In genomic region chr5:131271888-131272287, GRCh38 we compare ENCODE assay signal across 8 cellular contexts. TPM values are rescaled to one million over a fixed set of nuclear protein-coding genes. Genes with fewer than 3 reads are reported as not detected.
A peak's percentile ranks its signal among the peaks of the same experiment; 100 is the strongest.
DNase-seq lines count a peak whose midpoint lies in the region; ATAC-seq and TF ChIP-seq lines count a peak whose summit lies in the region.
"Not testable (repeated sequence)": the region's sequence is repeated elsewhere in the genome, so short reads cannot be mapped to it uniquely, and the experiment has no call there.

No MANE protein-coding gene starts in this region.

- H4K20me1 ChIP-seq in PC-3 (ENCODE audit: low read length) = not testable (repeated sequence)

- not testable (repeated sequence) for BruUV-seq in PC-3 (replicated peaks; lab: Mats Ljungman, UMichigan)

- H3K27ac ChIP-seq in CD8-positive, alpha-beta memory T cell (ENCODE audit: low read depth, low read length) = peak overlapping the region; percentile 30
- H3K27ac ChIP-seq in PC-3 (ENCODE audit: low read length) = not testable (repeated sequence)

- H3K27me3 Mint-ChIP-seq in CD8-positive, alpha-beta memory T cell; HFFc6 (ENCODE audit: insufficient read depth); activated CD4-positive, alpha-beta T cell treated with anti-CD3 and anti-CD28 coated beads, Interleukin-2, amount 10 ng/mL, durations not matched to agents 7 days and 5 days; activated naive CD4-positive, alpha-beta T cell treated with anti-CD3 and anti-CD28 coated beads for 36 hours (ENCODE audit: low read depth); dendritic cell treated with granulocyte-macrophage colony-stimulating factor and Interleukin-4, amounts not matched to agents 40 ng/mL and 50 ng/mL, for 4 days; natural killer cell treated with Interleukin-12 subunit alpha and Interleukin-12 subunit beta and Interleukin-15 and Interleukin-18, amount 100 ng/mL, for 72 hours; stimulated activated naive CD8-positive, alpha-beta T cell treated with anti-CD3 and anti-CD28 coated beads, Interleukin-15, amount 100 ng/mL, for 72 hours: not testable (repeated sequence)

- H3K36me3 Mint-ChIP-seq in CD8-positive, alpha-beta memory T cell = peaks cover 0 to 41% (median 6%) of the 10 kb centered on the region in 3 donors
- peaks cover 13% of the 10 kb centered on the region for H3K36me3 Mint-ChIP-seq in HFFc6 (ENCODE audit: low read depth)
- peaks cover 45% of the 10 kb centered on the region for H3K36me3 Mint-ChIP-seq in activated CD4-positive, alpha-beta T cell treated with anti-CD3 and anti-CD28 coated beads, Interleukin-2, amount 10 ng/mL, durations not matched to agents 7 days and 5 days (ENCODE audit: low read depth)
- H3K36me3 Mint-ChIP-seq in activated naive CD4-positive, alpha-beta T cell treated with anti-CD3 and anti-CD28 coated beads for 36 hours (ENCODE audit: low read depth) = peaks cover 23% of the 10 kb centered on the region
- peaks cover 31% of the 10 kb centered on the region for H3K36me3 Mint-ChIP-seq in dendritic cell treated with granulocyte-macrophage colony-stimulating factor and Interleukin-4, amounts not matched to agents 40 ng/mL and 50 ng/mL, for 4 days (ENCODE audit: low read depth)
- peaks cover 23% of the 10 kb centered on the region for H3K36me3 Mint-ChIP-seq in natural killer cell treated with Interleukin-12 subunit alpha and Interleukin-12 subunit beta and Interleukin-15 and Interleukin-18, amount 100 ng/mL, for 72 hours

- H3K9ac ChIP-seq in PC-3 (ENCODE audit: low read length) = not testable (repeated sequence)

- not testable (repeated sequence) for H2AFZ ChIP-seq in PC-3 (ENCODE audit: low read length)

- H3K9me3 Mint-ChIP-seq in CD8-positive, alpha-beta memory T cell; HFFc6; activated CD4-positive, alpha-beta T cell treated with anti-CD3 and anti-CD28 coated beads, Interleukin-2, amount 10 ng/mL, durations not matched to agents 7 days and 5 days; activated naive CD4-positive, alpha-beta T cell treated with anti-CD3 and anti-CD28 coated beads for 36 hours; dendritic cell treated with granulocyte-macrophage colony-stimulating factor and Interleukin-4, amounts not matched to agents 40 ng/mL and 50 ng/mL, for 4 days; natural killer cell treated with Interleukin-12 subunit alpha and Interleukin-12 subunit beta and Interleukin-15 and Interleukin-18, amount 100 ng/mL, for 72 hours; stimulated activated naive CD8-positive, alpha-beta T cell treated with anti-CD3 and anti-CD28 coated beads, Interleukin-15, amount 100 ng/mL, for 72 hours: not testable (repeated sequence)

- 0 out of 2 replicates have a peak overlapping the region, but pooled peaks have one; percentile 54 for H3K4me2 ChIP-seq in PC-3 (ENCODE audit: low read length)

- peak overlapping the region; percentile 77 to 93 (median 82) for H3K4me3 Mint-ChIP-seq in CD8-positive, alpha-beta memory T cell
- H3K4me3 Mint-ChIP-seq in HFFc6 = peak overlapping the region; percentile 14; the same call in 1 of the 2 replicates
- peak overlapping the region; percentile 70 for H3K4me3 Mint-ChIP-seq in activated CD4-positive, alpha-beta T cell treated with anti-CD3 and anti-CD28 coated beads, Interleukin-2, amount 10 ng/mL, durations not matched to agents 7 days and 5 days
- peak overlapping the region; percentile 77 for H3K4me3 Mint-ChIP-seq in activated naive CD4-positive, alpha-beta T cell treated with anti-CD3 and anti-CD28 coated beads for 36 hours
- not testable (repeated sequence) for H3K4me3 Mint-ChIP-seq in dendritic cell treated with granulocyte-macrophage colony-stimulating factor and Interleukin-4, amounts not matched to agents 40 ng/mL and 50 ng/mL, for 4 days
- H3K4me3 Mint-ChIP-seq in natural killer cell treated with Interleukin-12 subunit alpha and Interleukin-12 subunit beta and Interleukin-15 and Interleukin-18, amount 100 ng/mL, for 72 hours = peak overlapping the region; percentile 83
- peak overlapping the region; percentile 77 to 93 for H3K4me3 Mint-ChIP-seq in stimulated activated naive CD8-positive, alpha-beta T cell treated with anti-CD3 and anti-CD28 coated beads, Interleukin-15, amount 100 ng/mL, for 72 hours

- ATAC-seq in PC-3; stimulated activated naive CD8-positive, alpha-beta T cell treated with anti-CD3 and anti-CD28 coated beads, Interleukin-15, amount 100 ng/mL, for 72 hours: not testable (repeated sequence)
- peak in 1 of 2 donors; percentile 37 for ATAC-seq in natural killer cell treated with Interleukin-12 subunit alpha and Interleukin-12 subunit beta and Interleukin-15 and Interleukin-18, amount 100 ng/mL, for 72 hours

- H3K4me1 ChIP-seq in CD8-positive, alpha-beta memory T cell (ENCODE audit: insufficient read depth, low read length) = peaks cover 91% of the 10 kb centered on the region
- H3K4me1 ChIP-seq in PC-3 (ENCODE audit: insufficient read depth, low read length) = peaks cover 17% of the 10 kb centered on the region

- peak overlapping the region; percentile 51 for H3K4me3 ChIP-seq in CD8-positive, alpha-beta memory T cell (ENCODE audit: low read length)
- H3K4me3 ChIP-seq in PC-3 (ENCODE audit: low read length) = not testable (repeated sequence)

- H3K9me3 ChIP-seq in CD8-positive, alpha-beta memory T cell (ENCODE audit: low read length); PC-3 (ENCODE audit: low read length): not testable (repeated sequence)

- H3K4me1 Mint-ChIP-seq in CD8-positive, alpha-beta memory T cell = peaks cover 68 to 86% (median 78%) of the 10 kb centered on the region in 3 donors
- peaks cover 46% of the 10 kb centered on the region for H3K4me1 Mint-ChIP-seq in HFFc6 (ENCODE audit: low read depth)
- H3K4me1 Mint-ChIP-seq in activated CD4-positive, alpha-beta T cell treated with anti-CD3 and anti-CD28 coated beads, Interleukin-2, amount 10 ng/mL, durations not matched to agents 7 days and 5 days = peaks cover 79% of the 10 kb centered on the region
- peaks cover 81% of the 10 kb centered on the region for H3K4me1 Mint-ChIP-seq in activated naive CD4-positive, alpha-beta T cell treated with anti-CD3 and anti-CD28 coated beads for 36 hours (ENCODE audit: low read depth)
- peaks cover 65% of the 10 kb centered on the region for H3K4me1 Mint-ChIP-seq in dendritic cell treated with granulocyte-macrophage colony-stimulating factor and Interleukin-4, amounts not matched to agents 40 ng/mL and 50 ng/mL, for 4 days (ENCODE audit: low read depth)
- H3K4me1 Mint-ChIP-seq in natural killer cell treated with Interleukin-12 subunit alpha and Interleukin-12 subunit beta and Interleukin-15 and Interleukin-18, amount 100 ng/mL, for 72 hours (ENCODE audit: low read depth in 2 of 2) = peaks cover 48 to 53% of the 10 kb centered on the region in 2 donors
- peaks cover 77% of the 10 kb centered on the region for H3K4me1 Mint-ChIP-seq in stimulated activated naive CD8-positive, alpha-beta T cell treated with anti-CD3 and anti-CD28 coated beads, Interleukin-15, amount 100 ng/mL, for 72 hours

- intact Hi-C loops in PC-3 (cut with micrococcal nuclease) = loop anchor here (5.0 kb wide), 1 partner anchor 105 kb away; no protein-coding TSS in a partner anchor
- intact Hi-C loops in activated naive CD4-positive, alpha-beta T cell treated with anti-CD3 and anti-CD28 coated beads for 36 hours (cut with micrococcal nuclease) = loop anchor here (1.0 to 5.0 kb wide), 7 partner anchors 9 to 748 kb away; partner anchors contain the start of gene FNIP1
- intact Hi-C loops in dendritic cell treated with granulocyte-macrophage colony-stimulating factor and Interleukin-4, amounts not matched to agents 40 ng/mL and 50 ng/mL, for 4 days (cut with micrococcal nuclease) = not testable (repeated sequence)

- TF ChIP-seq CTCF in HFFc6 (IDR thresholded peaks at IDR 0.05); PC-3 (conservative IDR thresholded peaks at IDR 0.05; ENCODE audit: low read depth, low read length): not testable (repeated sequence)

- CTCF ChIA-PET in CD8-positive, alpha-beta memory T cell (lab: Charles Lee) = interaction anchor here (1.2 to 4.3 kb wide), 3 partner anchors 8 to 111 kb away, joined by 5 to 24 read pairs (median 5); partner anchors contain the start of gene CDC42SE2
- CTCF ChIA-PET in PC-3 (lab: Charles Lee) = not testable (repeated sequence)
- CTCF ChIA-PET in activated CD4-positive, alpha-beta T cell treated with anti-CD3 and anti-CD28 coated beads, Interleukin-2, amount 10 ng/mL, durations not matched to agents 7 days and 5 days (lab: Charles Lee) = interaction anchor here (0.9 to 3.0 kb wide), 6 partner anchors 8 to 113 kb away, joined by 3 to 15 read pairs (median 4); partner anchors contain the start of gene CDC42SE2
- CTCF ChIA-PET in activated naive CD4-positive, alpha-beta T cell treated with anti-CD3 and anti-CD28 coated beads for 36 hours (lab: Charles Lee) = interaction anchor here (0.8 to 1.4 kb wide), 5 partner anchors 10 to 144 kb away, joined by 3 to 6 read pairs (median 4); no protein-coding TSS in a partner anchor

- POLR2A ChIA-PET in CD8-positive, alpha-beta memory T cell (lab: Charles Lee) = interaction anchor here (0.7 to 4.8 kb wide), 2 partner anchors 8 to 19 kb away, joined by 3 to 44 read pairs; partner anchors contain the start of gene CDC42SE2
- POLR2A ChIA-PET in PC-3 (lab: Charles Lee; ENCODE audit: unreplicated experiment) = not testable (repeated sequence)
- POLR2A ChIA-PET in activated CD4-positive, alpha-beta T cell treated with anti-CD3 and anti-CD28 coated beads, Interleukin-2, amount 10 ng/mL, durations not matched to agents 7 days and 5 days (lab: Charles Lee) = interaction anchor here (1.0 kb wide), 1 partner anchor 9 kb away, joined by 5 read pairs; the partner anchor contains the start of gene CDC42SE2

- H3K27ac Mint-ChIP-seq in CD8-positive, alpha-beta memory T cell = peak overlapping the region; percentile 88 to 99 (median 96)
- peak overlapping the region; percentile 57; the same call in 1 of the 2 replicates for H3K27ac Mint-ChIP-seq in HFFc6
- peak overlapping the region; percentile 87 for H3K27ac Mint-ChIP-seq in activated CD4-positive, alpha-beta T cell treated with anti-CD3 and anti-CD28 coated beads, Interleukin-2, amount 10 ng/mL, durations not matched to agents 7 days and 5 days
- peak overlapping the region; percentile 97 for H3K27ac Mint-ChIP-seq in activated naive CD4-positive, alpha-beta T cell treated with anti-CD3 and anti-CD28 coated beads for 36 hours
- peak overlapping the region; percentile 68 for H3K27ac Mint-ChIP-seq in dendritic cell treated with granulocyte-macrophage colony-stimulating factor and Interleukin-4, amounts not matched to agents 40 ng/mL and 50 ng/mL, for 4 days
- peak overlapping the region; percentile 86 to 88 for H3K27ac Mint-ChIP-seq in natural killer cell treated with Interleukin-12 subunit alpha and Interleukin-12 subunit beta and Interleukin-15 and Interleukin-18, amount 100 ng/mL, for 72 hours
- H3K27ac Mint-ChIP-seq in stimulated activated naive CD8-positive, alpha-beta T cell treated with anti-CD3 and anti-CD28 coated beads, Interleukin-15, amount 100 ng/mL, for 72 hours = peak overlapping the region; percentile 65 to 96

- not testable (repeated sequence) for H3K9me2 ChIP-seq in PC-3 (replicated peaks; ENCODE audit: low read length)

- not testable (repeated sequence) for H3K27me3 ChIP-seq in CD8-positive, alpha-beta memory T cell (ENCODE audit: insufficient read depth, low read length, poor library complexity, severe bottlenecking); PC-3 (ENCODE audit: low read length)

- H3K36me3 ChIP-seq in CD8-positive, alpha-beta memory T cell (ENCODE audit: insufficient read depth, low read length); PC-3 (ENCODE audit: low read depth, low read length): not testable (repeated sequence)

- peaks cover 84% of the 10 kb centered on the region for H3K79me2 ChIP-seq in PC-3 (ENCODE audit: low read length)

- DNase-seq in CD8-positive, alpha-beta memory T cell; HFFc6; PC-3; activated CD4-positive, alpha-beta T cell treated with anti-CD3 and anti-CD28 coated beads, Interleukin-2, amount 10 ng/mL, durations not matched to agents 7 days and 5 days; activated naive CD4-positive, alpha-beta T cell treated with anti-CD3 and anti-CD28 coated beads for 36 hours; natural killer cell treated with Interleukin-12 subunit alpha and Interleukin-12 subunit beta and Interleukin-15 and Interleukin-18, amount 100 ng/mL, for 72 hours (ENCODE audit: low spot score); stimulated activated naive CD8-positive, alpha-beta T cell treated with anti-CD3 and anti-CD28 coated beads, Interleukin-15, amount 100 ng/mL, for 72 hours: not testable (repeated sequence)

- H3F3A ChIP-seq in PC-3 (ENCODE audit: low read length, unreplicated experiment) = not testable (repeated sequence)

RNA-seq across cellular contexts. Expression of gene CDC42SE2, which starts 8.0 kb away (rescaled TPM):
- 100 to 1,000 TPM; 125 to 131 TPM for total RNA-seq in CD8-positive, alpha-beta memory T cell
- polyA plus RNA-seq in CD8-positive, alpha-beta memory T cell = 460 TPM
- total RNA-seq in HFFc6 (2021; fragmentation: NEBNext Ultra II Directional; extraction: Animal tissue kit (Norgen Biotek cat#: 25700)) = 10 to 100 TPM; 14.2 to 18.0 (median 16.4) TPM
- total RNA-seq in PC-3 (2014; rRNA removed) = 10.5 and 13.3 TPM in 2 replicates
- total RNA-seq in activated CD4-positive, alpha-beta T cell treated with anti-CD3 and anti-CD28 coated beads, Interleukin-2, amount 10 ng/mL, durations not matched to agents 7 days and 5 days = 100 to 1,000 TPM; 145 TPM
- 100 to 1,000 TPM; 106 to 108 TPM for total RNA-seq in activated naive CD4-positive, alpha-beta T cell treated with anti-CD3 and anti-CD28 coated beads for 36 hours
- total RNA-seq in natural killer cell treated with Interleukin-12 subunit alpha and Interleukin-12 subunit beta and Interleukin-15 and Interleukin-18, amount 100 ng/mL, for 72 hours = 100 to 1,000 TPM in 1 of 2 donors, 10 to 100 TPM in 1; 78.2 to 120 TPM
